11 cellular contexts compared by ENCODE assay signal in the genomic region with DNA sequence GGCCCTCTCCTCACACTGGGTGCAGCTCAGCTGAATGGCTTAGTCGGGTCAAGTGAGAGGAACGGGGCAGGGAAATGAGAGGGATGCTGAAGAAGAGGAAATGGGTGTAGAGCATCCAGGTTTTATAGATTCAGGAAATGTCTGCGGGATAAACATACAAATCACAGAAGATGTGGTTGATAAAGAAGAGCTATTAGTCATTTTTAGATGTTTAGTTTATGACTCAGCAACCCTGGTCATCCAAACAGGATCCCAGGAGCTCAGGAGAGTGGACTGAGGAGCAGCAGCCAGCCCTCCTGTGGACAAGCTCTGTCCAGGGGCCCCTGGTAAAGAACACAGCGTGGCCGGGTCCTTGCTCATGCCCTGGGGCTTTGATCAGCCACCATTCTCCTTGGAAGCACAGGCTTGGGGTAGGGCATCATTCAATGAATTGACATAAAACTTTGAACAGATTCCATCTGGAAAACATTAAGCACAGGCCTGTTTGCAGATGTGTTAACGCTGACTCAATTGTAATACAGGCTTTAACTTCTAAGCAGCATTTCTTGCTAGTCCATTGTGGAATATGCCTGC.
DNase-seq lines count a peak whose midpoint lies in the region; TF ChIP-seq lines count a peak whose summit lies in the region.
"Had no signal": no experiment of that assay in that cellular context is flagged by ENCODE, and none has a peak within 500 bp of the region (broad histone marks: within the 10 kb centered on the region; RNA-seq: fewer than 3 reads in every experiment).

No MANE protein-coding gene starts in this region.

- H3K9ac ChIP-seq in fibroblast of lung (ENCODE audit: insufficient read depth, low read length): no peak overlapping the region

- no peaks in the 10 kb centered on the region for H3K79me2 ChIP-seq in fibroblast of lung (ENCODE audit: control insufficient read depth, insufficient read depth, low read length)

- TF ChIP-seq CTCF in fibroblast of lung (conservative IDR thresholded peaks at IDR 0.05 in 1 of 2, IDR thresholded peaks at IDR 0.05 in 1 of 2; ENCODE audit: low read depth in 1 of 2, low read length in 2 of 2) (peak in 1 of 2 donors; percentile 20), lower leg skin (IDR thresholded peaks at IDR 0.05) (no peak)

- H3K27ac ChIP-seq in SJSA1 (peak overlapping the region; percentile 17), fibroblast of lung (ENCODE audit: insufficient read depth, low read length) (peak overlapping the region; percentile 76)
- H3K27ac ChIP-seq: neutrophil had no signal

- H3K4me3 ChIP-seq in SJSA1 (no peak overlapping the region), fibroblast of lung (replicated peaks in 1 of 4; ENCODE audit: control extremely low read depth in 1 of 4, insufficient read depth in 1 of 4, low read depth in 3 of 4, low read length in 4 of 4) (no peak overlapping the region), lower leg skin (ENCODE audit: low read depth, poor library complexity, severe bottlenecking) (no peak overlapping the region)
- H3K4me3 ChIP-seq: GM12878, HAP-1 had no signal

- H3K27me3 ChIP-seq in SJSA1 (replicated peaks) (no peaks in the 10 kb centered on the region), fibroblast of lung (ENCODE audit: control insufficient read depth, insufficient read depth, low read length) (no peaks in the 10 kb centered on the region)

- no peaks in the 10 kb centered on the region for H3K9me3 ChIP-seq in SJSA1 (replicated peaks)
- no peaks in the 10 kb centered on the region for H3K9me3 ChIP-seq in fibroblast of lung (ENCODE audit: control insufficient read depth, insufficient read depth, low read depth, low read length)
- H3K9me3 ChIP-seq: neutrophil had no signal

- H2AFZ ChIP-seq in fibroblast of lung (ENCODE audit: low read length): no peak overlapping the region

- 30 to 39% methylated on average over 6 of the region's 6 CpGs for WGBS in lower leg skin, 2 donors

- peak; percentile 95 for DNase-seq in GM04503 (ENCODE audit: low read depth)
- DNase-seq in SJSA1 (ENCODE audit: low read depth in 1 of 2, low spot score in 2 of 2): peak; percentile 96 to 97
- DNase-seq in fibroblast of lung (ENCODE audit: low read depth in 2 of 2): peak; percentile 90 to 98
- DNase-seq in renal cortical epithelial cell (ENCODE audit: low read depth): peak; percentile 91
- no peak for DNase-seq in lower leg skin (ENCODE audit: low spot score in 2 of 2)
- no peak for DNase-seq in activated CD8-positive, alpha-beta memory T cell treated with anti-CD3 and anti-CD28 coated beads for 24 hours
- no peak for DNase-seq in germinal center (ENCODE audit: low spot score)
- DNase-seq in NCI-H1105 (lab: John Stamatoyannopoulos, UW): no peak

- intact Hi-C loops in lower leg skin (cut with DNase I; ENCODE audit: low total_unique reads): no loop called here

- H3K36me3 ChIP-seq in SJSA1: no peaks in the 10 kb centered on the region
- H3K36me3 ChIP-seq in fibroblast of lung (ENCODE audit: control insufficient read depth, insufficient read depth, low read length): no peaks in the 10 kb centered on the region
- H3K36me3 ChIP-seq: HAP-1, neutrophil had no signal

- TF ChIP-seq POLR2A in lower leg skin (IDR thresholded peaks at IDR 0.05): no peak

- H4K20me1 ChIP-seq in fibroblast of lung (ENCODE audit: control insufficient read depth, extremely low read depth, insufficient read depth, low read length): no peaks in the 10 kb centered on the region

- H3K4me2 ChIP-seq in fibroblast of lung (ENCODE audit: extremely low read depth, insufficient read depth, low read length): peak overlapping the region; percentile 60

- peaks cover 36% of the 10 kb centered on the region for H3K4me1 ChIP-seq in SJSA1 (replicated peaks)
- H3K4me1 ChIP-seq in fibroblast of lung (ENCODE audit: control insufficient read depth, extremely low read depth, insufficient read depth, low read length): peaks cover 19% of the 10 kb centered on the region

Comparison
In these comparisons a context has a peak if more than half of its experiments do, and no peak if none do; other contexts are left out.
1. DNase-seq: peak in GM04503 (single experiment), SJSA1 (2 of 2), fibroblast of lung (2 of 2) and renal cortical epithelial cell (single experiment); none in lower leg skin (0 of 2), activated CD8-positive, alpha-beta memory T cell treated with anti-CD3 and anti-CD28 coated beads for 24 hours (single experiment), germinal center (single experiment) and NCI-H1105 (single experiment).